Comparison of ENCODE assay signal across 9 cellular contexts in the genomic region with DNA sequence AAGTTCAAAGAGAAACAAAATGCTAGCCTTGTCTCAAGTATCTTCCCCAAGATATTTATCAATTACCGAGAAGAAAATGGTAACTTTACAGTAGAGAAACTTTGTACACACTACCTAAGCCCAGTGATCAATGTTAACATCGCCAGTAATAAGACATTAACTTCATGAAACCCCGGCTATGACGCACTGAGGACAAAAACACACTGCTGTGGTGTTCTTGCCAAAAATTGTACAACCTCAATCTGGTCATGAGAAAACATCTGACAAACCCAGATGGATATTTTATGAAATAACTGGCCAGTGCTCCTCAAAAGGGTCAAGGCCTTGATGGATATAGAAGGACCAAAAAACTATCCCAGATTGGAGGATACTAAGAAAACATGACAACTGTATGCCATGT.
"Had no signal": no experiment of that assay in that cellular context is flagged by ENCODE, and none has a peak within 500 bp of the region (broad histone marks: within the 10 kb centered on the region; RNA-seq: fewer than 3 reads in every experiment).

No MANE protein-coding gene starts in this region.

- H3K9me3 ChIP-seq: HAP-1 had no signal

- H3K36me3 ChIP-seq: HAP-1 had no signal

- H3K4me3 ChIP-seq: GM23248, HAP-1, K562 had no signal

- ATAC-seq: HCT116, K562 had no signal

- FAIRE-seq: HTR-8/SVneo, K562 had no signal

- DNase-seq: GM23248, GOT3, H7, IMR-90, KG1 had no signal

- H3K27ac ChIP-seq: GM23248 had no signal

- H3K4me1 ChIP-seq: HAP-1 had no signal
